ENCODE assay signal across 18 cellular contexts in the genomic region with DNA sequence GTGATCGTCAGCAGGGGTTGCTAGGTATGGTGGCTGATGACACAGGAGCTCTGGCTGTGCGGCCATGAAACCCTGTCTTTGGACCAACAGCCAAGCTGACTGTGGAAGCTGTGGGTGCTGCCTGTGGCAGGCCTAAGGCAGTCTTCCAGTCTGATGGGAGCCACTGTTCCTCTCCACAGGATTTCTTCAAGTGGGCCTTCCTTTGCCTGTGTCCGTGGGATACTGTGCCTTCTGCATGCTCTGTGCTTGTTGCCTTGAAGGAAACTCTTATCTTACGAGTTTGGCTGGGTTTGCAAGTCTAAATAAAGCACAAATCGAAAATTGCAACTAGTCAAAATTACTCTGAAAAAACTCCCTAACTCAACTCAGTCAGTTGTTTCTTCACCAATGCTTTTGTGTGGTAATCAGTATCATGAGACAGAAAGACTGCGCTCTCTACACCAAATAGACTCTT.
DNase-seq lines count a peak whose midpoint lies in the region; ATAC-seq lines count a peak whose summit lies in the region.
"Had no signal": no experiment of that assay in that cellular context is flagged by ENCODE, and none has a peak within 500 bp of the region (broad histone marks: within the 10 kb centered on the region; RNA-seq: fewer than 3 reads in every experiment).

No MANE protein-coding gene starts in this region.

- no peaks in the 10 kb centered on the region for H3K9me3 Mint-ChIP-seq in stimulated activated effector memory CD8-positive, alpha-beta T cell treated with anti-CD3 and anti-CD28 coated beads, Interleukin-12 subunit alpha, Interleukin-12 subunit beta, amount 100 ng/mL, for 72 hours
- H3K9me3 Mint-ChIP-seq: dendritic cell treated with granulocyte-macrophage colony-stimulating factor and Interleukin-4, amounts not matched to agents 40 ng/mL and 50 ng/mL, for 4 days; H9; memory B cell had no signal

- peak; percentile 43 for ATAC-seq in GM19023 (IDR thresholded peaks at IDR 0.05; ENCODE audit: unreplicated experiment)
- ATAC-seq in HG03565 (IDR thresholded peaks at IDR 0.05; ENCODE audit: unreplicated experiment), result peak; percentile 35
- peak; percentile 3 for ATAC-seq in left ventricle myocardium superior
- ATAC-seq in stimulated activated effector memory CD8-positive, alpha-beta T cell treated with anti-CD3 and anti-CD28 coated beads, Interleukin-12 subunit alpha, Interleukin-12 subunit beta, amount 100 ng/mL, for 72 hours, result no peak
- ATAC-seq: HepG2 had no signal

- no peak overlapping the region for H3K27ac Mint-ChIP-seq in stimulated activated effector memory CD8-positive, alpha-beta T cell treated with anti-CD3 and anti-CD28 coated beads, Interleukin-12 subunit alpha, Interleukin-12 subunit beta, amount 100 ng/mL, for 72 hours
- H3K27ac Mint-ChIP-seq: dendritic cell treated with granulocyte-macrophage colony-stimulating factor and Interleukin-4, amounts not matched to agents 40 ng/mL and 50 ng/mL, for 4 days; H9; memory B cell had no signal

- in situ Hi-C loops in G401 (cut with HindIII; ENCODE audit: low sequenced_read_pairs), result no loop called here

- intact Hi-C loops in left ventricle myocardium superior (cut with micrococcal nuclease), result no loop called here
- intact Hi-C loops in posterior cingulate gyrus (cut with DNase I), result no loop called here

- no peaks in the 10 kb centered on the region for H3K36me3 Mint-ChIP-seq in stimulated activated effector memory CD8-positive, alpha-beta T cell treated with anti-CD3 and anti-CD28 coated beads, Interleukin-12 subunit alpha, Interleukin-12 subunit beta, amount 100 ng/mL, for 72 hours
- H3K36me3 Mint-ChIP-seq: memory B cell had no signal

- DNase-seq in G401 (ENCODE audit: low spot score) (peak; percentile 57), left ventricle myocardium superior (no peak), posterior cingulate gyrus (no peak), LoVo (ENCODE audit: low spot score) (no peak), cerebellar nuclear complex (lab: John Stamatoyannopoulos, UW) (no peak)
- no peak for DNase-seq in stimulated activated effector memory CD8-positive, alpha-beta T cell treated with anti-CD3 and anti-CD28 coated beads, Interleukin-12 subunit alpha, Interleukin-12 subunit beta, amount 100 ng/mL, for 72 hours (ENCODE audit: low spot score in 2 of 2)
- DNase-seq: activated CD8-positive, alpha-beta memory T cell treated with anti-CD3 and anti-CD28 coated beads, Interleukin-2, amount 50 U/mL, for 4 hours; Calu3; NCI-H1105; NCI-H446; OCI-M1; trophoblast cell had no signal

- H3K4me1 Mint-ChIP-seq in stimulated activated effector memory CD8-positive, alpha-beta T cell treated with anti-CD3 and anti-CD28 coated beads, Interleukin-12 subunit alpha, Interleukin-12 subunit beta, amount 100 ng/mL, for 72 hours, result peaks cover 13% of the 10 kb centered on the region

- no peak overlapping the region for H3K4me3 Mint-ChIP-seq in stimulated activated effector memory CD8-positive, alpha-beta T cell treated with anti-CD3 and anti-CD28 coated beads, Interleukin-12 subunit alpha, Interleukin-12 subunit beta, amount 100 ng/mL, for 72 hours
- H3K4me3 Mint-ChIP-seq: dendritic cell treated with granulocyte-macrophage colony-stimulating factor and Interleukin-4, amounts not matched to agents 40 ng/mL and 50 ng/mL, for 4 days; memory B cell had no signal
